Comparison of ENCODE assay signal across 27 cellular contexts in genomic region chr12:52366738-52367485, GRCh38. TPM values are rescaled to one million over a fixed set of nuclear protein-coding genes. Genes with fewer than 3 reads are reported as not detected.
"Had no signal": no experiment of that assay in that cellular context is flagged by ENCODE, and none has a peak within 500 bp of the region (broad histone marks: within the 10 kb centered on the region; RNA-seq: fewer than 3 reads in every experiment).

TSS of gene KRT85 (minus strand) at chr12:52367481. CDS start at chr12:52367405, 76 bp downstream.

- H3K27ac Mint-ChIP-seq: activated B cell treated with CpG ODN at 0.5 μM for 24 hours; activated CD4-positive, alpha-beta T cell treated with anti-CD3 and anti-CD28 coated beads, Interleukin-2, amount 10 ng/mL, durations not matched to agents 24 days and 14 days; activated CD8-positive, alpha-beta memory T cell treated with anti-CD3 and anti-CD28 coated beads, Interleukin-2, amount 10 ng/mL, durations not matched to agents 7 days and 5 days; activated naive CD4-positive, alpha-beta T cell treated with anti-CD3 and anti-CD28 coated beads, Interleukin-2, amount 50 U/mL, for 24 hours; activated T-cell treated with anti-CD3 and anti-CD28 coated beads, Interleukin-2, amount 50 U/mL, for 24 hours; activated T-helper 1 cell treated with anti-CD3 and anti-CD28 coated beads, Interleukin-12 subunit alpha, Interleukin-12 subunit beta, Interleukin-2, Interleukin-4 antibody, amounts not matched to agents 30 ng/mL and 10 ng/mL and 1 ng/mL, durations not matched to agents 14 hours and 24 hours and 36 hours; T-helper 17 cell had no signal

- H3K36me3 Mint-ChIP-seq: activated CD8-positive, alpha-beta memory T cell treated with anti-CD3 and anti-CD28 coated beads, Interleukin-2, amount 10 ng/mL, durations not matched to agents 7 days and 5 days; activated naive CD4-positive, alpha-beta T cell treated with anti-CD3 and anti-CD28 coated beads, Interleukin-2, amount 50 U/mL, for 24 hours; brain had no signal

- FAIRE-seq: astrocyte, TTC549 had no signal

- H2AFZ ChIP-seq: PC-9 had no signal

- H3K4me3 Mint-ChIP-seq: activated B cell treated with CpG ODN at 0.5 μM for 24 hours; activated CD4-positive, alpha-beta T cell treated with anti-CD3 and anti-CD28 coated beads, Interleukin-2, amount 10 ng/mL, durations not matched to agents 24 days and 14 days; activated CD8-positive, alpha-beta memory T cell treated with anti-CD3 and anti-CD28 coated beads, Interleukin-2, amount 10 ng/mL, durations not matched to agents 7 days and 5 days; activated naive CD4-positive, alpha-beta T cell treated with anti-CD3 and anti-CD28 coated beads, Interleukin-2, amount 50 U/mL, for 24 hours; activated T-cell treated with anti-CD3 and anti-CD28 coated beads, Interleukin-2, amount 50 U/mL, for 24 hours; activated T-helper 1 cell treated with anti-CD3 and anti-CD28 coated beads, Interleukin-12 subunit alpha, Interleukin-12 subunit beta, Interleukin-2, Interleukin-4 antibody, amounts not matched to agents 30 ng/mL and 10 ng/mL and 1 ng/mL, durations not matched to agents 14 hours and 24 hours and 36 hours; brain; T-helper 17 cell had no signal

- H3K9ac ChIP-seq: KMS-11 had no signal

- H3K27ac ChIP-seq: KMS-11, PC-9 had no signal

- H3K9me3 ChIP-seq: MG63 had no signal

- ATAC-seq: activated CD8-positive, alpha-beta memory T cell treated with anti-CD3 and anti-CD28 coated beads, Interleukin-2, amount 10 ng/mL, durations not matched to agents 7 days and 5 days; T-helper 17 cell had no signal

- H3K27me3 ChIP-seq: MG63 had no signal

- H3K4me3 ChIP-seq: MG63, PC-9 had no signal

- DNase-seq: activated B cell treated with CpG ODN at 0.5 μM for 24 hours; activated CD4-positive, alpha-beta T cell treated with anti-CD3 and anti-CD28 coated beads for 1 hour; activated CD4-positive, alpha-beta T cell treated with anti-CD3 and anti-CD28 coated beads, Interleukin-2, amount 10 ng/mL, durations not matched to agents 24 days and 14 days; activated CD4-positive, alpha-beta T cell treated with anti-CD3 and anti-CD28 coated beads, Interleukin-2, amount 50 U/mL, for 48 hours; activated CD8-positive, alpha-beta memory T cell treated with anti-CD3 and anti-CD28 coated beads, Interleukin-2, amount 10 ng/mL, durations not matched to agents 7 days and 5 days; activated effector memory CD4-positive, alpha-beta T cell treated with Interleukin-2 at 50 U/mL for 16 hours; activated naive CD4-positive, alpha-beta T cell; activated T-cell treated with anti-CD3 and anti-CD28 coated beads, Interleukin-2, amount 50 U/mL, for 24 hours; amygdala; MG63; MV-4-11; NCI-H1092 treated with DMSO at 0.1 percent for 48 hours; NCI-H1417 treated with DMSO at 0.1 percent for 48 hours; NCI-H1694 treated with DMSO at 0.1 percent for 48 hours; NCI-H2081; NCI-H510A treated with DMSO at 0.1 percent for 48 hours; NCI-H69; PC-9; SIG-M5; T-helper 17 cell; T1000 had no signal

- H3K9me3 Mint-ChIP-seq: activated B cell treated with CpG ODN at 0.5 μM for 24 hours; activated CD4-positive, alpha-beta T cell treated with anti-CD3 and anti-CD28 coated beads, Interleukin-2, amount 10 ng/mL, durations not matched to agents 24 days and 14 days; activated naive CD4-positive, alpha-beta T cell treated with anti-CD3 and anti-CD28 coated beads, Interleukin-2, amount 50 U/mL, for 24 hours; activated T-cell treated with anti-CD3 and anti-CD28 coated beads, Interleukin-2, amount 50 U/mL, for 24 hours; activated T-helper 1 cell treated with anti-CD3 and anti-CD28 coated beads, Interleukin-12 subunit alpha, Interleukin-12 subunit beta, Interleukin-2, Interleukin-4 antibody, amounts not matched to agents 30 ng/mL and 10 ng/mL and 1 ng/mL, durations not matched to agents 14 hours and 24 hours and 36 hours had no signal

- H3K4me1 Mint-ChIP-seq: activated B cell treated with CpG ODN at 0.5 μM for 24 hours; activated CD4-positive, alpha-beta T cell treated with anti-CD3 and anti-CD28 coated beads, Interleukin-2, amount 10 ng/mL, durations not matched to agents 24 days and 14 days; activated naive CD4-positive, alpha-beta T cell treated with anti-CD3 and anti-CD28 coated beads, Interleukin-2, amount 50 U/mL, for 24 hours had no signal

- H3K4me2 ChIP-seq: KMS-11, PC-9 had no signal

- H3K36me3 ChIP-seq: MG63 had no signal

RNA-seq across cellular contexts. Expression of gene KRT85, which starts in this region (rescaled TPM):
- total RNA-seq: activated B cell treated with CpG ODN at 0.5 μM for 24 hours; activated CD4-positive, alpha-beta T cell treated with anti-CD3 and anti-CD28 coated beads, Interleukin-2, amount 10 ng/mL, durations not matched to agents 24 days and 14 days; activated CD8-positive, alpha-beta memory T cell treated with anti-CD3 and anti-CD28 coated beads, Interleukin-2, amount 10 ng/mL, durations not matched to agents 7 days and 5 days; activated T-helper 1 cell treated with anti-CD3 and anti-CD28 coated beads, Interleukin-12 subunit alpha, Interleukin-12 subunit beta, Interleukin-2, Interleukin-4 antibody, amounts not matched to agents 30 ng/mL and 10 ng/mL and 1 ng/mL, durations not matched to agents 14 hours and 24 hours and 36 hours; astrocyte; PC-9; T-helper 17 cell had no signal
